8 cellular contexts compared by ENCODE assay signal in genomic region chr1:183655562-183656075, GRCh38. TPM values are rescaled to one million over a fixed set of nuclear protein-coding genes. Genes with fewer than 3 reads are reported as not detected.
A peak's percentile ranks its signal among the peaks of the same experiment; 100 is the strongest.
DNase-seq lines count a peak whose midpoint lies in the region; ATAC-seq, FAIRE-seq and TF ChIP-seq lines count a peak whose summit lies in the region.
"Had no signal": no experiment of that assay in that cellular context is flagged by ENCODE, and none has a peak within 500 bp of the region (broad histone marks: within the 10 kb centered on the region; RNA-seq: fewer than 3 reads in every experiment).

No MANE protein-coding gene starts in this region.

- peak; percentile 91 for FAIRE-seq in GM12892 (lab: Jason Lieb, UNC)

- TF ChIP-seq POLR2A in GM12892 (IDR thresholded peaks at IDR 0.05; ENCODE audit: low read depth, low read length) (no peak), right lobe of liver (IDR thresholded peaks at IDR 0.05) (no peak)

- intact Hi-C loops in right lobe of liver (cut with DNase I) = loop anchor here in 1 of 2 donors (10.0 kb wide), 1 partner anchor 259 kb away; no protein-coding TSS in a partner anchor

- no peaks in the 10 kb centered on the region for H3K27me3 ChIP-seq in right lobe of liver

- peaks cover 0 to 5% (median 0%) of the 10 kb centered on the region in 4 donors for H3K4me1 ChIP-seq in right lobe of liver

- H3K4me3 ChIP-seq in right lobe of liver = no peak overlapping the region

- no peaks in the 10 kb centered on the region for H3K36me3 ChIP-seq in right lobe of liver

- H3K27ac ChIP-seq in right lobe of liver = no peak overlapping the region

- ATAC-seq in HG03354 (IDR thresholded peaks at IDR 0.05; ENCODE audit: poor library complexity, severe bottlenecking, unreplicated experiment) (peak; percentile 71), right lobe of liver (peak; percentile 97 to 99 (median 98))

- peak; percentile 86 to 94 (median 89) for TF ChIP-seq CTCF in right lobe of liver (IDR thresholded peaks at IDR 0.05)

- DNase-seq in GM12892 (ENCODE audit: insufficient read length) (peak; percentile 34), NCI-H510A treated with DMSO at 0.1 percent for 48 hours (lab: John Stamatoyannopoulos, UW) (peak; percentile 89), dedifferentiated amniotic fluid mesenchymal stem cell (ENCODE audit: extremely low spot score) (peak; percentile 86), right lobe of liver (peak; percentile 65 to 72 (median 66))
- peak; percentile 84 for DNase-seq in activated CD4-positive, alpha-beta T cell treated with anti-CD3 and anti-CD28 coated beads for 48 hours
- peak; percentile 49 to 60 (median 56) for DNase-seq in stimulated activated CD4-positive, alpha-beta T cell treated with anti-CD3 and anti-CD28 coated beads, TNF-alpha, amount 100 ng/mL, for 4 hours (ENCODE audit: low read depth in 3 of 3)

- H3K9me3 ChIP-seq in right lobe of liver = no peaks in the 10 kb centered on the region

- WGBS in right lobe of liver (ENCODE audit: insufficient coverage, low coverage, low lambda C conversion rate, missing lambda C conversion rate) = 3% methylated on average over 4 of the region's 4 CpGs

RNA-seq across cellular contexts. Expression of gene APOBEC4, which starts 2.5 kb away (rescaled TPM):
- polyA plus RNA-seq in GM12892 (2012; ENCODE audit: missing spikeins) = 0.36 TPM
- not detected for total RNA-seq in right lobe of liver
- total RNA-seq: temporal lobe had no signal

RNA-seq across cellular contexts. Expression of gene ARPC5, which starts 20.0 kb away (rescaled TPM):
- polyA plus RNA-seq in GM12892 (2012; ENCODE audit: missing spikeins) = 252 TPM
- total RNA-seq in right lobe of liver = 10 to 100 TPM; 23.6 to 70.5 (median 41.3) TPM

Comparison
In these comparisons a context has a peak if more than half of its experiments do, and no peak if none do; other contexts are left out.
1. DNase-seq: peak in every context shown above with its lines; median percentile 89 in NCI-H510A treated with DMSO at 0.1 percent for 48 hours; 86 in dedifferentiated amniotic fluid mesenchymal stem cell; 84 in activated CD4-positive, alpha-beta T cell treated with anti-CD3 and anti-CD28 coated beads for 48 hours; 66 in right lobe of liver; 56 in stimulated activated CD4-positive, alpha-beta T cell treated with anti-CD3 and anti-CD28 coated beads, TNF-alpha, amount 100 ng/mL, for 4 hours; 34 in GM12892.